In the genomic region with DNA sequence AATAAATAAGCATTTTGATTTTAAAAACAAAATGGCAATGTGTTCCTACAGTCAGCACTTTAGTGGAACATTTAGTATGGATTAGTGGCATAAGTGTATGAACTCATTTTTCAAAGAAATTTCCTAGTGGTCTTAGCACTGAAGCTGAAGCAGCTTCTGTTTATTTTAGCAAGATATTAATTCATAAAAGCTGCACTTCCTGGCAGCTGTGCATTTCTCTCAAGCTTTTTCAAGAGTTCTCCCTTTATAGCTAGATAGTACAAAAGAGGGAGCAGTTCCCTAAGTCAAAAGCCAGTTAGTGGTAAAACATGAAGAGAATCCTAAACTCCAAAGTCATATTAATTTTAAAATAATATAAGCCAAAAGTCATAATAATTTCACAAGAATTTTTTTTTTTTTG, we compare ENCODE assay signal across 23 cellular contexts.
"Had no signal": no experiment of that assay in that cellular context is flagged by ENCODE, and none has a peak within 500 bp of the region (broad histone marks: within the 10 kb centered on the region; RNA-seq: fewer than 3 reads in every experiment).

No MANE protein-coding gene starts in this region.

- ATAC-seq: effector memory CD8-positive, alpha-beta T cell; esophagus mucosa; gastrocnemius medialis; heart right ventricle; left cardiac atrium; left lung; left ventricle myocardium superior; lower lobe of right lung; mucosa of descending colon had no signal

- H3K27me3 ChIP-seq: colonic mucosa, esophagus squamous epithelium, gastrocnemius medialis, heart right ventricle, left lung had no signal

- H3K4me1 ChIP-seq: colonic mucosa, esophagus squamous epithelium, gastrocnemius medialis, heart right ventricle, left lung, lower lobe of right lung had no signal

- H3K9me3 ChIP-seq: colonic mucosa, esophagus squamous epithelium, gastrocnemius medialis, left lung, lower lobe of right lung, mucosa of descending colon had no signal

- H3K36me3 ChIP-seq: colonic mucosa, esophagus squamous epithelium, gastrocnemius medialis, heart right ventricle, left lung, lower lobe of right lung had no signal

- DNase-seq: colonic mucosa; cortex of kidney; effector CD8-positive, alpha-beta T cell; effector memory CD8-positive, alpha-beta T cell; endodermal cell; erythroblast; esophagus squamous epithelium; foreskin fibroblast; foreskin melanocyte; gastrocnemius medialis; glutamatergic neuron; head of caudate nucleus; heart right ventricle; hippocampal formation; left cardiac atrium; left lung; left ventricle myocardium superior; lower lobe of right lung; mesenchymal stem cell; mucosa of descending colon; naive B cell had no signal

- H3K4me3 ChIP-seq: colonic mucosa, esophagus squamous epithelium, gastrocnemius medialis, heart right ventricle, left lung, lower lobe of right lung, mucosa of descending colon had no signal

- H3K27ac ChIP-seq: colonic mucosa, epithelial cell of prostate, esophagus squamous epithelium, gastrocnemius medialis, heart right ventricle, left lung, lower lobe of right lung had no signal
